ENCODE assay signal across 1 cellular context in the genomic region with DNA sequence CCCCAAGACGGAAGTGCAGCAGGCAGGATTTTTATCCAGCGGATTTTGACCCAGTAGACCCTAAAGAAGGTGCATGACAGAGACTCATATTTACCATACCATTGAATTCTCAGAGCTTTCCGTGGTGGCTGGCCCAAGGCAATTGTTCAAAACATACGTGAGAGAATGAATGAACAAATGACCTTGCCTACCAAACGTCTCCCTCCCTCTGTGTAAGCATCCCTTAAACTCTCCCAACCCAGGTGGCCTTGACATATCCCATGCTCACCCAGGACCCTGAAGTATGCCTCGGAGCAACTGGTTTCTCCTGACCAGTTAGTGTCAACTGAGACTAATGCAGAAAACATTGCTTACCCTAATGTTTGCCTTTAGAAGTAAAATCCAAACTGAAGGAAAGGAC.
TF ChIP-seq lines count a peak whose summit lies in the region.

No MANE protein-coding gene starts in this region.

TF ChIP-seq in SK-N-SH, 30 proteins besides CTCF, POLR2A, EP300 and RAD21:
- no peak for TF ChIP-seq MEF2A (IDR thresholded peaks at IDR 0.05; ENCODE audit: borderline replicate concordance, low read depth)
- no peak for TF ChIP-seq CHD2 (IDR thresholded peaks at IDR 0.05; ENCODE audit: low read length, partially characterized antibody)
- no peak for TF ChIP-seq RCOR1 (IDR thresholded peaks at IDR 0.05; ENCODE audit: low read length)
- TF ChIP-seq, protein P1, sequence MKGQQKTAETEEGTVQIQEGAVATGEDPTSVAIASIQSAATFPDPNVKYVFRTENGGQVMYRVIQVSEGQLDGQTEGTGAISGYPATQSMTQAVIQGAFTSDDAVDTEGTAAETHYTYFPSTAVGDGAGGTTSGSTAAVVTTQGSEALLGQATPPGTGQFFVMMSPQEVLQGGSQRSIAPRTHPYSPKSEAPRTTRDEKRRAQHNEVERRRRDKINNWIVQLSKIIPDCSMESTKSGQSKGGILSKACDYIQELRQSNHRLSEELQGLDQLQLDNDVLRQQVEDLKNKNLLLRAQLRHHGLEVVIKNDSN (IDR thresholded peaks at IDR 0.05; ENCODE audit: borderline replicate concordance, low read depth), result no peak
- no peak for TF ChIP-seq EZH2phosphoT487 (IDR thresholded peaks at IDR 0.05; ENCODE audit: borderline replicate concordance, low read depth)
- no peak for TF ChIP-seq IRF3 (IDR thresholded peaks at IDR 0.05; ENCODE audit: low read depth, low read length)
- no peak for TF ChIP-seq TAF1 (IDR thresholded peaks at IDR 0.05; ENCODE audit: borderline replicate concordance, low read depth, low read length)
- TF ChIP-seq GABPA (IDR thresholded peaks at IDR 0.05; ENCODE audit: low read depth), result no peak
- TF ChIP-seq GATA2 (CRISPR knock-in tag; IDR thresholded peaks at IDR 0.05), result no peak
- TF ChIP-seq FOXM1 (IDR thresholded peaks at IDR 0.05; ENCODE audit: low read depth), result no peak
- no peak for TF ChIP-seq YY1 (IDR thresholded peaks at IDR 0.05; ENCODE audit: low read depth)
- no peak for TF ChIP-seq FOSL2 (IDR thresholded peaks at IDR 0.05; ENCODE audit: borderline replicate concordance, low read depth)
- TF ChIP-seq, protein P2, sequence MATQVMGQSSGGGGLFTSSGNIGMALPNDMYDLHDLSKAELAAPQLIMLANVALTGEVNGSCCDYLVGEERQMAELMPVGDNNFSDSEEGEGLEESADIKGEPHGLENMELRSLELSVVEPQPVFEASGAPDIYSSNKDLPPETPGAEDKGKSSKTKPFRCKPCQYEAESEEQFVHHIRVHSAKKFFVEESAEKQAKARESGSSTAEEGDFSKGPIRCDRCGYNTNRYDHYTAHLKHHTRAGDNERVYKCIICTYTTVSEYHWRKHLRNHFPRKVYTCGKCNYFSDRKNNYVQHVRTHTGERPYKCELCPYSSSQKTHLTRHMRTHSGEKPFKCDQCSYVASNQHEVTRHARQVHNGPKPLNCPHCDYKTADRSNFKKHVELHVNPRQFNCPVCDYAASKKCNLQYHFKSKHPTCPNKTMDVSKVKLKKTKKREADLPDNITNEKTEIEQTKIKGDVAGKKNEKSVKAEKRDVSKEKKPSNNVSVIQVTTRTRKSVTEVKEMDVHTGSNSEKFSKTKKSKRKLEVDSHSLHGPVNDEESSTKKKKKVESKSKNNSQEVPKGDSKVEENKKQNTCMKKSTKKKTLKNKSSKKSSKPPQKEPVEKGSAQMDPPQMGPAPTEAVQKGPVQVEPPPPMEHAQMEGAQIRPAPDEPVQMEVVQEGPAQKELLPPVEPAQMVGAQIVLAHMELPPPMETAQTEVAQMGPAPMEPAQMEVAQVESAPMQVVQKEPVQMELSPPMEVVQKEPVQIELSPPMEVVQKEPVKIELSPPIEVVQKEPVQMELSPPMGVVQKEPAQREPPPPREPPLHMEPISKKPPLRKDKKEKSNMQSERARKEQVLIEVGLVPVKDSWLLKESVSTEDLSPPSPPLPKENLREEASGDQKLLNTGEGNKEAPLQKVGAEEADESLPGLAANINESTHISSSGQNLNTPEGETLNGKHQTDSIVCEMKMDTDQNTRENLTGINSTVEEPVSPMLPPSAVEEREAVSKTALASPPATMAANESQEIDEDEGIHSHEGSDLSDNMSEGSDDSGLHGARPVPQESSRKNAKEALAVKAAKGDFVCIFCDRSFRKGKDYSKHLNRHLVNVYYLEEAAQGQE (IDR thresholded peaks at IDR 0.05; ENCODE audit: low read depth, low read length), result no peak
- no peak for TF ChIP-seq ELF1 (IDR thresholded peaks at IDR 0.05)
- TF ChIP-seq POLR2AphosphoS5 (IDR thresholded peaks at IDR 0.05; ENCODE audit: low read depth, low read length), result no peak
- no peak for TF ChIP-seq JUND (IDR thresholded peaks at IDR 0.05)
- no peak for TF ChIP-seq RFX5 (IDR thresholded peaks at IDR 0.05; ENCODE audit: low read length)
